In the genomic region with DNA sequence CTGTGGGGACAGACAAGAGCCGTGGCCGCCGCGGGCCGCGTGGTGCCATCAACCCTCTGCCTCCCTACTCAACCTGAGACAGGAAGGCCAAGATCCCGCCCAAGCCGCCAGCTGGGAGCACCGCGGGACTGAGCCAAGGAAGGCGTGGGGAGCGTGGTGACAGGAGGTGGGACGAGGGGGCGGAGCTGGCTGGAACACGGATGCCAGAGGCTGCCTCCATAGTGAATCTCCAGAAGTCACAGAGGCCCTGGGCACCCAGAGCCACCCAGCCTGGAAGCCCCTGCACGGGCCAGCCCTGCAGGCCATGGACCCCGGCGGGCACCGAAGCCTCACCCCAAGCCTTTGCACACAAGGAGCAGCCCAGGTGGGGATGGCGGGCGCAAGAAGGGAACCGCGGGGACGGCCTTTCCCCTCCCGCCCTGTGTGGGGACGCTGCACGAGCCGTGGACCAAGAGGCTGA, we compare ENCODE assay signal across 1 cellular context.
TF ChIP-seq lines count a peak whose summit lies in the region.

No MANE protein-coding gene starts in this region.

TF ChIP-seq in WTC11, 78 proteins besides CTCF, POLR2A, EP300 and RAD21 (continued from another document):
- TF ChIP-seq, protein P1, sequence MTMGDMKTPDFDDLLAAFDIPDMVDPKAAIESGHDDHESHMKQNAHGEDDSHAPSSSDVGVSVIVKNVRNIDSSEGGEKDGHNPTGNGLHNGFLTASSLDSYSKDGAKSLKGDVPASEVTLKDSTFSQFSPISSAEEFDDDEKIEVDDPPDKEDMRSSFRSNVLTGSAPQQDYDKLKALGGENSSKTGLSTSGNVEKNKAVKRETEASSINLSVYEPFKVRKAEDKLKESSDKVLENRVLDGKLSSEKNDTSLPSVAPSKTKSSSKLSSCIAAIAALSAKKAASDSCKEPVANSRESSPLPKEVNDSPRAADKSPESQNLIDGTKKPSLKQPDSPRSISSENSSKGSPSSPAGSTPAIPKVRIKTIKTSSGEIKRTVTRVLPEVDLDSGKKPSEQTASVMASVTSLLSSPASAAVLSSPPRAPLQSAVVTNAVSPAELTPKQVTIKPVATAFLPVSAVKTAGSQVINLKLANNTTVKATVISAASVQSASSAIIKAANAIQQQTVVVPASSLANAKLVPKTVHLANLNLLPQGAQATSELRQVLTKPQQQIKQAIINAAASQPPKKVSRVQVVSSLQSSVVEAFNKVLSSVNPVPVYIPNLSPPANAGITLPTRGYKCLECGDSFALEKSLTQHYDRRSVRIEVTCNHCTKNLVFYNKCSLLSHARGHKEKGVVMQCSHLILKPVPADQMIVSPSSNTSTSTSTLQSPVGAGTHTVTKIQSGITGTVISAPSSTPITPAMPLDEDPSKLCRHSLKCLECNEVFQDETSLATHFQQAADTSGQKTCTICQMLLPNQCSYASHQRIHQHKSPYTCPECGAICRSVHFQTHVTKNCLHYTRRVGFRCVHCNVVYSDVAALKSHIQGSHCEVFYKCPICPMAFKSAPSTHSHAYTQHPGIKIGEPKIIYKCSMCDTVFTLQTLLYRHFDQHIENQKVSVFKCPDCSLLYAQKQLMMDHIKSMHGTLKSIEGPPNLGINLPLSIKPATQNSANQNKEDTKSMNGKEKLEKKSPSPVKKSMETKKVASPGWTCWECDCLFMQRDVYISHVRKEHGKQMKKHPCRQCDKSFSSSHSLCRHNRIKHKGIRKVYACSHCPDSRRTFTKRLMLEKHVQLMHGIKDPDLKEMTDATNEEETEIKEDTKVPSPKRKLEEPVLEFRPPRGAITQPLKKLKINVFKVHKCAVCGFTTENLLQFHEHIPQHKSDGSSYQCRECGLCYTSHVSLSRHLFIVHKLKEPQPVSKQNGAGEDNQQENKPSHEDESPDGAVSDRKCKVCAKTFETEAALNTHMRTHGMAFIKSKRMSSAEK (CRISPR knock-in tag; IDR thresholded peaks at IDR 0.05; ENCODE audit: borderline replicate concordance): no peak
